In genomic region chr13:69644447-69644846, GRCh38 we compare ENCODE assay signal across 1 cellular context.
TF ChIP-seq lines count a peak whose summit lies in the region.

No MANE protein-coding gene starts in this region.

TF ChIP-seq in A549, 52 proteins besides CTCF, POLR2A, EP300 and RAD21:
- TF ChIP-seq, protein P1, sequence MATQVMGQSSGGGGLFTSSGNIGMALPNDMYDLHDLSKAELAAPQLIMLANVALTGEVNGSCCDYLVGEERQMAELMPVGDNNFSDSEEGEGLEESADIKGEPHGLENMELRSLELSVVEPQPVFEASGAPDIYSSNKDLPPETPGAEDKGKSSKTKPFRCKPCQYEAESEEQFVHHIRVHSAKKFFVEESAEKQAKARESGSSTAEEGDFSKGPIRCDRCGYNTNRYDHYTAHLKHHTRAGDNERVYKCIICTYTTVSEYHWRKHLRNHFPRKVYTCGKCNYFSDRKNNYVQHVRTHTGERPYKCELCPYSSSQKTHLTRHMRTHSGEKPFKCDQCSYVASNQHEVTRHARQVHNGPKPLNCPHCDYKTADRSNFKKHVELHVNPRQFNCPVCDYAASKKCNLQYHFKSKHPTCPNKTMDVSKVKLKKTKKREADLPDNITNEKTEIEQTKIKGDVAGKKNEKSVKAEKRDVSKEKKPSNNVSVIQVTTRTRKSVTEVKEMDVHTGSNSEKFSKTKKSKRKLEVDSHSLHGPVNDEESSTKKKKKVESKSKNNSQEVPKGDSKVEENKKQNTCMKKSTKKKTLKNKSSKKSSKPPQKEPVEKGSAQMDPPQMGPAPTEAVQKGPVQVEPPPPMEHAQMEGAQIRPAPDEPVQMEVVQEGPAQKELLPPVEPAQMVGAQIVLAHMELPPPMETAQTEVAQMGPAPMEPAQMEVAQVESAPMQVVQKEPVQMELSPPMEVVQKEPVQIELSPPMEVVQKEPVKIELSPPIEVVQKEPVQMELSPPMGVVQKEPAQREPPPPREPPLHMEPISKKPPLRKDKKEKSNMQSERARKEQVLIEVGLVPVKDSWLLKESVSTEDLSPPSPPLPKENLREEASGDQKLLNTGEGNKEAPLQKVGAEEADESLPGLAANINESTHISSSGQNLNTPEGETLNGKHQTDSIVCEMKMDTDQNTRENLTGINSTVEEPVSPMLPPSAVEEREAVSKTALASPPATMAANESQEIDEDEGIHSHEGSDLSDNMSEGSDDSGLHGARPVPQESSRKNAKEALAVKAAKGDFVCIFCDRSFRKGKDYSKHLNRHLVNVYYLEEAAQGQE (IDR thresholded peaks at IDR 0.05) = no peak
- TF ChIP-seq, protein P2, sequence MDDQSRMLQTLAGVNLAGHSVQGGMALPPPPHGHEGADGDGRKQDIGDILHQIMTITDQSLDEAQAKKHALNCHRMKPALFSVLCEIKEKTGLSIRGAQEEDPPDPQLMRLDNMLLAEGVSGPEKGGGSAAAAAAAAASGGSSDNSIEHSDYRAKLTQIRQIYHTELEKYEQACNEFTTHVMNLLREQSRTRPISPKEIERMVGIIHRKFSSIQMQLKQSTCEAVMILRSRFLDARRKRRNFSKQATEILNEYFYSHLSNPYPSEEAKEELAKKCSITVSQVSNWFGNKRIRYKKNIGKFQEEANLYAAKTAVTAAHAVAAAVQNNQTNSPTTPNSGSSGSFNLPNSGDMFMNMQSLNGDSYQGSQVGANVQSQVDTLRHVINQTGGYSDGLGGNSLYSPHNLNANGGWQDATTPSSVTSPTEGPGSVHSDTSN (IDR thresholded peaks at IDR 0.05) = no peak
- no peak for TF ChIP-seq HOXB13 (CRISPR knock-in tag; IDR thresholded peaks at IDR 0.05; ENCODE audit: low read depth)
- no peak for TF ChIP-seq JUN (IDR thresholded peaks at IDR 0.05)
- TF ChIP-seq ZFP36 (IDR thresholded peaks at IDR 0.05; ENCODE audit: borderline replicate concordance, partially characterized antibody) = peak; percentile 7
- TF ChIP-seq, protein P3, sequence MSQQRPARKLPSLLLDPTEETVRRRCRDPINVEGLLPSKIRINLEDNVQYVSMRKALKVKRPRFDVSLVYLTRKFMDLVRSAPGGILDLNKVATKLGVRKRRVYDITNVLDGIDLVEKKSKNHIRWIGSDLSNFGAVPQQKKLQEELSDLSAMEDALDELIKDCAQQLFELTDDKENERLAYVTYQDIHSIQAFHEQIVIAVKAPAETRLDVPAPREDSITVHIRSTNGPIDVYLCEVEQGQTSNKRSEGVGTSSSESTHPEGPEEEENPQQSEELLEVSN (IDR thresholded peaks at IDR 0.05; ENCODE audit: borderline replicate concordance, low read depth) = no peak
TF ChIP-seq in A549: peak in this region for 1.
